In genomic region chr2:80086831-80087230, GRCh38 we compare ENCODE assay signal across 13 cellular contexts.
A peak's percentile ranks its signal among the peaks of the same experiment; 100 is the strongest.
DNase-seq lines count a peak whose midpoint lies in the region; TF ChIP-seq lines count a peak whose summit lies in the region.
"Had no signal": no experiment of that assay in that cellular context is flagged by ENCODE, and none has a peak within 500 bp of the region (broad histone marks: within the 10 kb centered on the region; RNA-seq: fewer than 3 reads in every experiment).

No MANE protein-coding gene starts in this region.

- H3K9me3 ChIP-seq in adipocyte (ENCODE audit: control insufficient read depth, low read length), result no peaks in the 10 kb centered on the region
- H3K9me3 ChIP-seq in H9 (ENCODE audit: control insufficient read depth, low read depth, low read length), result no peaks in the 10 kb centered on the region

- no peak overlapping the region for H3K4me3 Mint-ChIP-seq in H9
- H3K4me3 Mint-ChIP-seq: activated naive CD4-positive, alpha-beta T cell treated with anti-CD3 and anti-CD28 coated beads, Interleukin-2, amount 10 ng/mL, durations not matched to agents 7 days and 5 days; CD8-positive, alpha-beta memory T cell had no signal

- H2BK20ac ChIP-seq in H9 (ENCODE audit: low read depth, low read length, poor library complexity, severe bottlenecking), result no peak overlapping the region

- TF ChIP-seq CTCF in AG09309 (IDR thresholded peaks at IDR 0.05; ENCODE audit: control insufficient read depth, insufficient read depth, low read depth, low read length, missing control alignments) (no peak), coronary artery (IDR thresholded peaks at IDR 0.05) (no peak), H9 (conservative IDR thresholded peaks at IDR 0.05) (no peak; the same call in 2 of the 3 replicates)

- H2BK15ac ChIP-seq in H9 (ENCODE audit: low read depth, low read length), result no peak overlapping the region

- no peaks in the 10 kb centered on the region for H3K36me3 ChIP-seq in adipocyte (ENCODE audit: control insufficient read depth, insufficient read depth, low read length, severe bottlenecking)

- no peak overlapping the region for H2BK12ac ChIP-seq in H9 (ENCODE audit: insufficient read length, low read depth, low read length)

- H3K79me2 ChIP-seq in H9 (ENCODE audit: insufficient read depth, low read length), result no peaks in the 10 kb centered on the region

- H3K9me3 Mint-ChIP-seq in H9, result no peaks in the 10 kb centered on the region
- H3K9me3 Mint-ChIP-seq: activated naive CD4-positive, alpha-beta T cell treated with anti-CD3 and anti-CD28 coated beads, Interleukin-2, amount 10 ng/mL, durations not matched to agents 7 days and 5 days had no signal

- H3K27ac Mint-ChIP-seq in H9, result no peak overlapping the region
- H3K27ac Mint-ChIP-seq: CD8-positive, alpha-beta memory T cell had no signal

- H3K18ac ChIP-seq in H9 (ENCODE audit: insufficient read length, low read depth, low read length), result no peak overlapping the region

- H2AK5ac ChIP-seq in H9 (ENCODE audit: insufficient read length, low read length), result no peak overlapping the region

- no peak overlapping the region for H2BK120ac ChIP-seq in H9 (ENCODE audit: low read depth, low read length, poor library complexity, severe bottlenecking)

- no CpG with 5 or more reads among the region's 2 CpGs for WGBS in H9 (ENCODE audit: extremely low coverage, insufficient read length, low lambda C conversion rate)

- peaks cover 4% of the 10 kb centered on the region for H3K27me3 ChIP-seq in adipocyte (replicated peaks; ENCODE audit: control insufficient read depth, insufficient read depth, low read length)
- no peaks in the 10 kb centered on the region for H3K27me3 ChIP-seq in H9 (ENCODE audit: insufficient read depth, low read length)

- no peaks in the 10 kb centered on the region for H3K79me1 ChIP-seq in H9 (ENCODE audit: insufficient read depth, low read depth, low read length, poor library complexity, severe bottlenecking)

- H3K4ac ChIP-seq in H9 (ENCODE audit: low read depth, low read length), result no peak overlapping the region

- no peaks in the 10 kb centered on the region for H3K27me3 Mint-ChIP-seq in H9 (ENCODE audit: low read depth)
- H3K27me3 Mint-ChIP-seq: activated naive CD4-positive, alpha-beta T cell treated with anti-CD3 and anti-CD28 coated beads, Interleukin-2, amount 10 ng/mL, durations not matched to agents 7 days and 5 days; CD8-positive, alpha-beta memory T cell had no signal

- H3K23me2 ChIP-seq in H9 (ENCODE audit: insufficient read length, low read depth, low read length, poor library complexity, severe bottlenecking), result no peaks in the 10 kb centered on the region

- H3K14ac ChIP-seq in H9 (ENCODE audit: insufficient read depth, low read length), result no peak overlapping the region

- H4K20me1 ChIP-seq in H9 (ENCODE audit: control insufficient read depth, insufficient read depth, insufficient read length), result no peaks in the 10 kb centered on the region

- H3K56ac ChIP-seq in H9 (ENCODE audit: insufficient read length, low read depth, low read length), result no peak overlapping the region

- no peak overlapping the region for H4K8ac ChIP-seq in H9 (replicated peaks; ENCODE audit: insufficient read length, low read depth, low read length)

- H3K4me1 Mint-ChIP-seq in H9, result peaks cover 2 to 5% of the 10 kb centered on the region in 2 experiments; a peak in 3 of 4 replicates
- H3K4me1 Mint-ChIP-seq: activated naive CD4-positive, alpha-beta T cell treated with anti-CD3 and anti-CD28 coated beads, Interleukin-2, amount 10 ng/mL, durations not matched to agents 7 days and 5 days; CD8-positive, alpha-beta memory T cell had no signal

- H3T11ph ChIP-seq in H9 (ENCODE audit: low read length), result no peak overlapping the region

- H3K23ac ChIP-seq in H9 (ENCODE audit: insufficient read length, low read depth, low read length), result no peak overlapping the region

- no peak overlapping the region for H2AFZ ChIP-seq in H9 (ENCODE audit: low read length)

- H3K27ac ChIP-seq in coronary artery (no peak overlapping the region), H9 (ENCODE audit: insufficient read length, low read depth, low read length) (no peak overlapping the region)

- DNase-seq in AG09309 (ENCODE audit: low read depth) (peak; percentile 46), HT1080 (ENCODE audit: low read depth) (peak; percentile 5), adipocyte (ENCODE audit: low read depth) (peak; percentile 93), iPS-NIHi7 (ENCODE audit: extremely low spot score) (peak; percentile 12), GM19240 (ENCODE audit: insufficient read length, low spot score) (no peak), coronary artery (ENCODE audit: low spot score) (no peak), H9 (no peak)
- DNase-seq in activated CD8-positive, alpha-beta memory T cell treated with anti-CD3 and anti-CD28 coated beads, Interleukin-2, amount 50 U/mL, for 4 hours, result no peak
- DNase-seq: activated naive CD4-positive, alpha-beta T cell treated with anti-CD3 and anti-CD28 coated beads, Interleukin-2, amount 10 ng/mL, durations not matched to agents 7 days and 5 days; CD8-positive, alpha-beta memory T cell; occipital lobe; stimulated activated CD4-positive, alpha-beta T cell treated with anti-CD3 and anti-CD28 coated beads, Interleukin-4, amount 100 ng/mL, for 24 hours; stimulated activated naive CD8-positive, alpha-beta T cell treated with anti-CD3 and anti-CD28 coated beads, Interleukin-15, Interleukin-2, amounts not matched to agents 100 U/mL and 50 U/mL, for 24 hours had no signal

- no peak overlapping the region for H4K91ac ChIP-seq in H9 (ENCODE audit: insufficient read length, low read depth, low read length)

- H3K4me1 ChIP-seq in adipocyte (ENCODE audit: control insufficient read depth, insufficient read depth, low read length) (peaks cover 10% of the 10 kb centered on the region), H9 (ENCODE audit: insufficient read depth, low read length) (no peaks in the 10 kb centered on the region)

- H3K9ac ChIP-seq in adipocyte (ENCODE audit: low read length) (no peak overlapping the region), H9 (ENCODE audit: extremely low read depth, insufficient read length, low read length) (no peak overlapping the region)

- H3K4me3 ChIP-seq in AG09309 (ENCODE audit: control insufficient read depth, low read depth, low read length), result no peak overlapping the region
- H3K4me3 ChIP-seq in adipocyte (ENCODE audit: low read length), result no peak overlapping the region
- H3K4me3 ChIP-seq in coronary artery, result no peak overlapping the region

- no peaks in the 10 kb centered on the region for H3K36me3 Mint-ChIP-seq in H9 (ENCODE audit: insufficient read depth in 1 of 3, low read depth in 3 of 3)
- H3K36me3 Mint-ChIP-seq: activated naive CD4-positive, alpha-beta T cell treated with anti-CD3 and anti-CD28 coated beads, Interleukin-2, amount 10 ng/mL, durations not matched to agents 7 days and 5 days; CD8-positive, alpha-beta memory T cell had no signal

- H4K5ac ChIP-seq in H9 (ENCODE audit: insufficient read length, low read depth, low read length), result no peak overlapping the region

- H2BK5ac ChIP-seq in H9 (ENCODE audit: insufficient read length, low read length), result no peak overlapping the region

- no peak overlapping the region for H3K4me2 ChIP-seq in H9 (ENCODE audit: insufficient read depth, insufficient read length, low read length)

Comparison
In these comparisons a context has a peak if more than half of its experiments do, and no peak if none do; other contexts are left out.
1. DNase-seq: peak in AG09309 (single experiment), HT1080 (single experiment), adipocyte (single experiment) and iPS-NIHi7 (single experiment); none in GM19240 (single experiment), coronary artery (single experiment), activated CD8-positive, alpha-beta memory T cell treated with anti-CD3 and anti-CD28 coated beads, Interleukin-2, amount 50 U/mL, for 4 hours (single experiment) and H9 (single experiment).